In the genomic region with DNA sequence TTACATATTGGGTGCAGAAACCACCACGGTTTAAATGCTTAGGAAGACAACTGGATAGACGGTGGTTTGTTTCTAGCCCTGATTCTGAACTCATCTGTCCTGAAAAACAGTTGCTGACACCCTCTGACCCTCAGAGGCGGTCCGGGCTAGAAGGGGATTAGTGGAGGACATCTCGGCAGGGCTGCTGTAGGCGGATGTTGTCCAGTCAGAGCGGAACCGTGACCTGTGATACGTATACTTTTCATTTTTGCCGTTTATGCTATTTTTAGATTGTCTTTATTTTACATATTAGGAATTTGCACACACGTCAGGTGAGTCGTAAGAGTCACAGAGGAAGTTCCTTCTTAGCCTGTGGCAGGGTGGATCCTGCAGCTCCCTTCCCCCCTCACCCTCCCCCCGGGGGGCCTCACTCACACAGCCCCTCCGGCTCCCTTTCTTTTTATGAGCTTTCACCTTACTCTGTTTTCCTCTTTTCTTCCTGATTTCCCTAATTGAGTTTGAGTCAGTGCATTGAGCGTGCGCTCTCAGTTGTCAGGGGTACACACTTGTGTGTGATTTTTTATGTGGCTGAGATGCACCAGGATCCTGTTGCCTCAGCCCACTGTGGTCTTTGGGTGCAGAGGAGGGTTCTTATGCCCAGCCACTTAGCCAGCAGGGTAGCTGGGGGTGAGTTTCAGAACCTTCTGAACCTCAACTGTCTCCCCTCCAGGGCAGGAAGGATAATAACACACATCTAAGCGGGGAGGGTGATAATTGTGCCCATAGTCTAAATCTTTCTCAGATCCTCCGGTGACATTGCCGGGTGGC, we compare ENCODE assay signal across 9 cellular contexts.
DNase-seq lines count a peak whose midpoint lies in the region; ATAC-seq and TF ChIP-seq lines count a peak whose summit lies in the region.
"Had no signal": no experiment of that assay in that cellular context is flagged by ENCODE, and none has a peak within 500 bp of the region (broad histone marks: within the 10 kb centered on the region; RNA-seq: fewer than 3 reads in every experiment).

No MANE protein-coding gene starts in this region.

- ATAC-seq in GM18858 (IDR thresholded peaks at IDR 0.05; ENCODE audit: unreplicated experiment) (peak; percentile 55), HG03196 (IDR thresholded peaks at IDR 0.05; ENCODE audit: unreplicated experiment) (peak; percentile 43), HG02763 (IDR thresholded peaks at IDR 0.05; ENCODE audit: unreplicated experiment) (no peak), GM19023 (IDR thresholded peaks at IDR 0.05; ENCODE audit: unreplicated experiment) (no peak)

- H3K4me1 Mint-ChIP-seq in activated naive CD8-positive, alpha-beta T cell (ENCODE audit: low read depth): peaks cover 70% of the 10 kb centered on the region

- H3K27me3 Mint-ChIP-seq in activated naive CD8-positive, alpha-beta T cell: no peaks in the 10 kb centered on the region

- H3K9me3 Mint-ChIP-seq in activated naive CD8-positive, alpha-beta T cell (ENCODE audit: low read depth): no peaks in the 10 kb centered on the region

- H3K9me3 ChIP-seq in sigmoid colon (no peaks in the 10 kb centered on the region), left ventricle myocardium inferior (replicated peaks) (no peaks in the 10 kb centered on the region)

- WGBS in sigmoid colon, 2 donors: 53 to 80% methylated on average over 19 of the region's 19 CpGs

- H3K36me3 Mint-ChIP-seq in activated naive CD8-positive, alpha-beta T cell: peaks cover 9% of the 10 kb centered on the region

- peaks cover 0 to 56% (median 37%) of the 10 kb centered on the region in 4 donors for H3K4me1 ChIP-seq in sigmoid colon
- peaks cover 12% of the 10 kb centered on the region for H3K4me1 ChIP-seq in left ventricle myocardium inferior

- TF ChIP-seq CTCF in sigmoid colon (IDR thresholded peaks at IDR 0.05): no peak
- TF ChIP-seq CTCF in left ventricle myocardium inferior (IDR thresholded peaks at IDR 0.05; ENCODE audit: borderline replicate concordance): no peak

- TF ChIP-seq EP300 in sigmoid colon (IDR thresholded peaks at IDR 0.05): no peak

- no peaks in the 10 kb centered on the region for H3K27me3 ChIP-seq in sigmoid colon
- H3K27me3 ChIP-seq in left ventricle myocardium inferior (ENCODE audit: low read depth): no peaks in the 10 kb centered on the region

- H3K27ac ChIP-seq in sigmoid colon (peak overlapping the region in 3 of 4 donors; percentile 13 to 79 (median 19)), left ventricle myocardium inferior (replicated peaks) (no peak overlapping the region)
- H3K27ac ChIP-seq: KMS-11 had no signal

- H3K27ac Mint-ChIP-seq in activated naive CD8-positive, alpha-beta T cell: peak overlapping the region; percentile 94

- no peak for TF ChIP-seq POLR2A in sigmoid colon (IDR thresholded peaks at IDR 0.05)

- H3K4me3 Mint-ChIP-seq in activated naive CD8-positive, alpha-beta T cell: peak overlapping the region; percentile 69

- intact Hi-C loops in sigmoid colon (cut with DNase I) (no loop called here), left ventricle myocardium inferior (cut with micrococcal nuclease) (no loop called here)

- DNase-seq in sigmoid colon (peak; percentile 64), left ventricle myocardium inferior (no peak)
- DNase-seq in activated CD4-positive, CD25-positive, alpha-beta regulatory T cell (lab: John Stamatoyannopoulos, UW): no peak

- H3K4me3 ChIP-seq in sigmoid colon (no peak overlapping the region), left ventricle myocardium inferior (no peak overlapping the region)

- H3K36me3 ChIP-seq in sigmoid colon (peaks cover 0 to 3% (median 0%) of the 10 kb centered on the region in 4 donors), left ventricle myocardium inferior (peaks cover 6% of the 10 kb centered on the region)

Comparison
In these comparisons a context has a peak if more than half of its experiments do, and no peak if none do; other contexts are left out.
1. ATAC-seq: peak in GM18858 (single experiment) and HG03196 (single experiment); none in HG02763 (single experiment) and GM19023 (single experiment).